Comparison of ENCODE assay signal across 8 cellular contexts in the genomic region with DNA sequence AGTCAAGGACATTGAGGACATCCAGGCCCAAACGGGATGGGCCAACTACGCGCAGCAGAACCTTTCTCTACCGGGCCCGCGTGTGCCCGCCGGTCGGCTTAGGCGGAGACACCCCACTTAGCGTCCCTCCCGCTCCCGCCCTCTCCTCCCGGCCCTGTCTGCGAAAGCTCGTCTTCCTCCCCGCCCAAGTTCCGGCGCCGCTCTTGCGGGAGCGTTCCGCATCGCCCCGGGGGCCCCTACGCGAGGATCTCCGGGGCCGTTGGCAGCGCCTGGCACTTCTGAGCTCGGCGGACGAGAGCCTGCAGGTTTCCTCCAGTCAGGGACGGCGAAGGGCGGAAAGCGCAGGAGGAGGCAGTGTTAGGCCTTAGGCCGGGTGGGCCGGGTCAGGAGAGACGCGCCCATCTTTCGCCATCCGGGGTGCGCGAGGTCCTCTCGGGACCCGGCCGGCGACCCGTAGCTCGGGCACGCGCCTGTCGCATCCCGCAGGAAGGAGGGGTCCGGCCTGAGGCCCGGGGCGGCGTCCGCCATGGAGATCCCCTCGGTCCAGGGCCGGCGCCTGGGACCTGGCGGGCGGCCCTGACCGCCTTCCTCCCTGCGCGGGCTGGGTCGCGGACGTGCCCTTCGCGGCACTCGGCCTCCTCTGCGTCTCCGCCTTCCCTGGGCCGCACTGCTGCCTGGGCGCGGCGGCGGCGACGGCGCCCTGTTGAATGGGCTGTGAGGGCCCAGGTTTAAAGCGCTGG. TPM values are rescaled to one million over a fixed set of nuclear protein-coding genes. Genes with fewer than 3 reads are reported as not detected.
DNase-seq lines count a peak whose midpoint lies in the region; TF ChIP-seq lines count a peak whose summit lies in the region.

A gene (plus strand): TSS at position 141 of the 740 bp plus-strand sequence. CDS start 673 bp downstream, outside the sequence.

- no peak within 1 kb of the TSS for H4K8ac ChIP-seq in H9 (replicated peaks; ENCODE audit: insufficient read length, low read depth, low read length)

- peak within 1 kb of the TSS; percentile 86 for H3K27ac ChIP-seq in H9 (ENCODE audit: insufficient read length, low read depth, low read length)

- no peak within 1 kb of the TSS for H2AK5ac ChIP-seq in H9 (ENCODE audit: insufficient read length, low read length)

- H3K14ac ChIP-seq in H9 (ENCODE audit: insufficient read depth, low read length) = peak within 1 kb of the TSS; percentile 89

- no peak within 1 kb of the TSS for H4K91ac ChIP-seq in H9 (ENCODE audit: insufficient read length, low read depth, low read length)

- peak within 1 kb of the TSS; percentile 21 for H3T11ph ChIP-seq in H9 (ENCODE audit: low read length)

- peaks cover 13% of the 10 kb centered on the region for H3K23me2 ChIP-seq in H9 (ENCODE audit: insufficient read length, low read depth, low read length, poor library complexity, severe bottlenecking)

- H2BK5ac ChIP-seq in H9 (ENCODE audit: insufficient read length, low read length) = no peak within 1 kb of the TSS

- no CpG with 5 or more reads among the region's 85 CpGs for WGBS in H9 (ENCODE audit: extremely low coverage, insufficient read length, low lambda C conversion rate)

- H3K27ac Mint-ChIP-seq in H9 (peak within 1 kb of the TSS; percentile 98 to 99 (median 98)), nephron (peak within 1 kb of the TSS; percentile 100)
- H3K27ac Mint-ChIP-seq in stimulated activated naive CD8-positive, alpha-beta T cell treated with anti-CD3 and anti-CD28 coated beads, Interleukin-15, Interleukin-2, amounts not matched to agents 100 ng/mL and 50 ng/mL, for 24 hours = peak within 1 kb of the TSS; percentile 98

- no peak within 1 kb of the TSS for H3K56ac ChIP-seq in H9 (ENCODE audit: insufficient read length, low read depth, low read length)

- H3K9ac ChIP-seq in H9 (ENCODE audit: extremely low read depth, insufficient read length, low read length) = peak within 1 kb of the TSS; percentile 61

- H3K27me3 Mint-ChIP-seq in H9 (ENCODE audit: low read depth) (no peaks in the 10 kb centered on the region), nephron (ENCODE audit: low read depth) (peaks cover 4% of the 10 kb centered on the region)
- no peaks in the 10 kb centered on the region for H3K27me3 Mint-ChIP-seq in stimulated activated naive CD8-positive, alpha-beta T cell treated with anti-CD3 and anti-CD28 coated beads, Interleukin-15, Interleukin-2, amounts not matched to agents 100 ng/mL and 50 ng/mL, for 24 hours

- no peak within 1 kb of the TSS for H3K23ac ChIP-seq in H9 (ENCODE audit: insufficient read length, low read depth, low read length)

- H3K4me2 ChIP-seq in H9 (ENCODE audit: insufficient read depth, insufficient read length, low read length) = peak within 1 kb of the TSS; percentile 61

- no peaks in the 10 kb centered on the region for H3K9me3 ChIP-seq in H9 (ENCODE audit: control insufficient read depth, low read depth, low read length)
- no peaks in the 10 kb centered on the region for H3K9me3 ChIP-seq in MG63

- peaks cover 27% of the 10 kb centered on the region for H3K36me3 ChIP-seq in MG63

- H3K4ac ChIP-seq in H9 (ENCODE audit: low read depth, low read length) = no peak within 1 kb of the TSS; the same call in 1 of the 2 replicates

- no peaks in the 10 kb centered on the region for H3K9me3 Mint-ChIP-seq in H9
- H3K9me3 Mint-ChIP-seq in nephron = no peaks in the 10 kb centered on the region
- no peaks in the 10 kb centered on the region for H3K9me3 Mint-ChIP-seq in stimulated activated naive CD8-positive, alpha-beta T cell treated with anti-CD3 and anti-CD28 coated beads, Interleukin-15, Interleukin-2, amounts not matched to agents 100 ng/mL and 50 ng/mL, for 24 hours

- H2BK120ac ChIP-seq in H9 (ENCODE audit: low read depth, low read length, poor library complexity, severe bottlenecking) = no peak within 1 kb of the TSS

- H3K79me2 ChIP-seq in H9 (ENCODE audit: insufficient read depth, low read length) = peaks cover 31% of the 10 kb centered on the region

- no peak within 1 kb of the TSS for H2BK15ac ChIP-seq in H9 (ENCODE audit: low read depth, low read length)

- H3K4me1 ChIP-seq in H9 (ENCODE audit: insufficient read depth, low read length) = peaks cover 4% of the 10 kb centered on the region

- peak within 1 kb of the TSS; percentile 13 for H4K5ac ChIP-seq in H9 (ENCODE audit: insufficient read length, low read depth, low read length)

- peak within 1 kb of the TSS; percentile 1 for H2AFZ ChIP-seq in H9 (ENCODE audit: low read length)

- H2BK20ac ChIP-seq in H9 (ENCODE audit: low read depth, low read length, poor library complexity, severe bottlenecking) = no peak within 1 kb of the TSS

- H3K4me3 Mint-ChIP-seq in H9 = peak within 1 kb of the TSS; percentile 97 to 98
- peak within 1 kb of the TSS; percentile 94 to 98 (median 95) for H3K4me3 Mint-ChIP-seq in nephron
- peak within 1 kb of the TSS; percentile 98 for H3K4me3 Mint-ChIP-seq in stimulated activated naive CD8-positive, alpha-beta T cell treated with anti-CD3 and anti-CD28 coated beads, Interleukin-15, Interleukin-2, amounts not matched to agents 100 ng/mL and 50 ng/mL, for 24 hours

- TF ChIP-seq CTCF in H9 (conservative IDR thresholded peaks at IDR 0.05) (no peak; the same call in 2 of the 3 replicates), fibroblast of pulmonary artery (IDR thresholded peaks at IDR 0.05; ENCODE audit: low read length, missing control alignments) (no peak), nephron (IDR thresholded peaks at IDR 0.05; ENCODE audit: unreplicated experiment in 3 of 3) (peak in 1 of 3 experiments; percentile 52)

- H3K27me3 ChIP-seq in H9 (ENCODE audit: insufficient read depth, low read length) = no peaks in the 10 kb centered on the region
- no peaks in the 10 kb centered on the region for H3K27me3 ChIP-seq in MG63

- H3K36me3 Mint-ChIP-seq in H9 (ENCODE audit: insufficient read depth in 1 of 3, low read depth in 3 of 3) (peaks cover 0 to 19% (median 1%) of the 10 kb centered on the region in 3 experiments; a peak in 5 of 7 replicates), nephron (ENCODE audit: low read depth) (peaks cover 12% of the 10 kb centered on the region)
- H3K36me3 Mint-ChIP-seq in stimulated activated naive CD8-positive, alpha-beta T cell treated with anti-CD3 and anti-CD28 coated beads, Interleukin-15, Interleukin-2, amounts not matched to agents 100 ng/mL and 50 ng/mL, for 24 hours (ENCODE audit: low read depth) = peaks cover 30% of the 10 kb centered on the region

- peak within 1 kb of the TSS; percentile 95 for H3K4me3 ChIP-seq in MG63
- peak within 1 kb of the TSS; percentile 92 for H3K4me3 ChIP-seq in fibroblast of pulmonary artery (replicated peaks; ENCODE audit: low read depth, low read length)

- peaks cover 49 to 62% of the 10 kb centered on the region in 2 experiments for H3K4me1 Mint-ChIP-seq in H9
- H3K4me1 Mint-ChIP-seq in nephron = peaks cover 71% of the 10 kb centered on the region
- peaks cover 66% of the 10 kb centered on the region for H3K4me1 Mint-ChIP-seq in stimulated activated naive CD8-positive, alpha-beta T cell treated with anti-CD3 and anti-CD28 coated beads, Interleukin-15, Interleukin-2, amounts not matched to agents 100 ng/mL and 50 ng/mL, for 24 hours (ENCODE audit: low read depth)

- H3K18ac ChIP-seq in H9 (ENCODE audit: insufficient read length, low read depth, low read length) = peak within 1 kb of the TSS; percentile 86

- no peaks in the 10 kb centered on the region for H4K20me1 ChIP-seq in H9 (ENCODE audit: control insufficient read depth, insufficient read depth, insufficient read length)

- H3K79me1 ChIP-seq in H9 (ENCODE audit: insufficient read depth, low read depth, low read length, poor library complexity, severe bottlenecking) = no peaks in the 10 kb centered on the region

- no peak within 1 kb of the TSS for H2BK12ac ChIP-seq in H9 (ENCODE audit: insufficient read length, low read depth, low read length)

- DNase-seq in ELR (ENCODE audit: low read depth) (peak; percentile 91), H9 (peak; percentile 90), MG63 (peak; percentile 93), SHP77 (lab: John Stamatoyannopoulos, UW) (peak; percentile 86 to 91), fibroblast of pulmonary artery (ENCODE audit: low read depth) (peak; percentile 95)
- peak; percentile 84 for DNase-seq in activated effector memory CD4-positive, alpha-beta T cell treated with Interleukin-2 at 50 U/mL for 16 hours

RNA-seq across cellular contexts. Expression of the gene that starts here (rescaled TPM):
- total RNA-seq in H9 (2021) = 77.9 and 83.3 TPM in 2 replicates
- total RNA-seq in MG63 (2014; rRNA removed; shearing (Covaris generic); ENCODE audit: low replicate concordance) = 35.2 and 41.3 TPM in 2 replicates

Comparison
In these comparisons a context has a peak if more than half of its experiments do, and no peak if none do; other contexts are left out.
1. Peak in every context shown above with its lines: DNase-seq, H3K4me3 ChIP-seq and H3K27ac ChIP-seq.